In the genomic region with DNA sequence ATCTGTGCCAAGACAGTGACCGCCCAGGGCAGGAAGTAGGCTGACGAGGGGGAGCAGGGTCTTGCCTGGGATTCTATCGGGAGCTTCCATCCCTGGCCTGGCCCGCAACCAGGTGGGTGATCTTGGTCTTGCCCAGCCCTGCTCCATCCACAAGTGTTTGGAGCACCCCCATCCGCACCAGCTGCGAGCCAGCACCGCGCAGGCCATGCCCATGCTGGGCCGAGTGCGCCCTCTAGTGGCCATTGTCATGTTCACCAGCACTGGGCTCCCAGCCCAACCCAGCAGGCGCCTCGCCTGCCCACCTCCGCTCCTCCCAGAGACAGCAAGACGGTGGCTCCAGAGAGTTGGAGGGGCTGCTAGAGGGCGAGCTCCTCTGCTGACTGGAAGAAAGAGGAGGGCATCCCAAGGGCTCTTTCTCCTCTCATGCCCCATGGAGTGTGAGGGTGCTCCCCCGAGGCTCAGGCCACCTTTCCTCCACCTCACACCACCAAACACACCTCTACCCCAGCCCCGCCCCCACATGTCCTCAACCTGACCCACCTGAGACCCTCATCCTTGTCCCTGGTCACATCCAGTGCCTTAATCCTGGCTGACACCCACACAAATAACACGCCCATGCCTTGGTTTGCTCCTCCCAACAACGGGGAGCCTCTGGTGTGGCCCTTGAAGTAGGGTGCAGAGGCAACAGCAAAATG, we compare ENCODE assay signal across 8 cellular contexts. TPM values are rescaled to one million over a fixed set of nuclear protein-coding genes. Genes with fewer than 3 reads are reported as not detected.
DNase-seq lines count a peak whose midpoint lies in the region; ATAC-seq, FAIRE-seq and TF ChIP-seq lines count a peak whose summit lies in the region.

No MANE protein-coding gene starts in this region.

- H3K27ac ChIP-seq in SK-N-MC (no peak overlapping the region), pancreas (no peak overlapping the region), upper lobe of right lung (no peak overlapping the region)

- no peak overlapping the region for H3K9ac ChIP-seq in SK-N-MC (ENCODE audit: insufficient read length)

- ATAC-seq in GM21825 (IDR thresholded peaks at IDR 0.05; ENCODE audit: unreplicated experiment) (peak; percentile 88), pancreas (peak; percentile 91 to 95 (median 94)), upper lobe of right lung (peak; percentile 95)

- DNase-seq in ELF-1 (ENCODE audit: low read depth, low spot score) (peak; percentile 93), LoVo (ENCODE audit: low spot score) (peak; percentile 57), SK-N-MC (ENCODE audit: low read depth, low spot score) (peak; percentile 5), glomerular visceral epithelial cell (ENCODE audit: extremely low spot score) (peak; percentile 58), pancreas (peak; percentile 60 to 95 (median 86)), upper lobe of right lung (peak; percentile 87)
- DNase-seq in activated naive CD4-positive, alpha-beta T cell (lab: John Stamatoyannopoulos, UW): peak; percentile 47 to 80 (median 78)

- FAIRE-seq in pancreas (lab: Jason Lieb, UNC): no peak

- intact Hi-C loops in pancreas (cut with DNase I) (no loop called here), upper lobe of right lung (cut with DNase I) (no loop called here)

- no peaks in the 10 kb centered on the region for H3K9me3 ChIP-seq in SK-N-MC (ENCODE audit: low read depth, low read length)
- no peaks in the 10 kb centered on the region for H3K9me3 ChIP-seq in pancreas
- H3K9me3 ChIP-seq in upper lobe of right lung: no peaks in the 10 kb centered on the region

- H3K4me1 ChIP-seq in pancreas (no peaks in the 10 kb centered on the region), upper lobe of right lung (no peaks in the 10 kb centered on the region)

- WGBS in pancreas, 2 donors: 17 to 19% methylated on average over 16 to 19 of the region's 19 CpGs

- no peaks in the 10 kb centered on the region for H3K36me3 ChIP-seq in SK-N-MC (ENCODE audit: insufficient read depth, low read length)
- no peaks in the 10 kb centered on the region for H3K36me3 ChIP-seq in pancreas
- no peaks in the 10 kb centered on the region for H3K36me3 ChIP-seq in upper lobe of right lung

- H3K4me3 ChIP-seq in SK-N-MC (no peak overlapping the region), pancreas (no peak overlapping the region), upper lobe of right lung (no peak overlapping the region)

- H3K27me3 ChIP-seq in pancreas: no peaks in the 10 kb centered on the region
- no peaks in the 10 kb centered on the region for H3K27me3 ChIP-seq in upper lobe of right lung

- TF ChIP-seq CTCF in pancreas (IDR thresholded peaks at IDR 0.05) (peak; percentile 88 to 93 (median 91)), upper lobe of right lung (IDR thresholded peaks at IDR 0.05) (peak; percentile 82)

RNA-seq across cellular contexts. Expression of gene ATP2B3, which starts 9.8 kb away (rescaled TPM):
- total RNA-seq in pancreas: under 1 TPM in 4 of 6 donors, not detected in 2; 0.03 to 0.06 (median 0.04) TPM
- polyA plus RNA-seq in pancreas: under 1 TPM; 0.04 to 0.12 TPM
- not detected for total RNA-seq in upper lobe of right lung

RNA-seq across cellular contexts. Expression of gene BGN, which starts 12.9 kb away (rescaled TPM):
- total RNA-seq in pancreas (100 to 1,000 TPM in 1 of 6 donors, 10 to 100 TPM in 2, 1 to 10 TPM in 3; 4.0 to 113 (median 15.0) TPM), upper lobe of right lung (205 TPM)
- polyA plus RNA-seq in pancreas: 10 to 100 TPM; 20.2 to 24.5 TPM

RNA-seq across cellular contexts. Expression of gene HAUS7, which starts 37.3 kb away (rescaled TPM):
- 10 to 100 TPM in 1 of 6 donors, 1 to 10 TPM in 5; 4.9 to 12.0 (median 8.7) TPM for total RNA-seq in pancreas
- polyA plus RNA-seq in pancreas: 10 to 100 TPM; 37.6 to 44.1 TPM
- total RNA-seq in upper lobe of right lung: 23.0 TPM

Comparison
In these comparisons a context has a peak if more than half of its experiments do, and no peak if none do; other contexts are left out.
1. DNase-seq: peak in every context shown above with its lines; median percentile 93 in ELF-1; 87 in upper lobe of right lung; 86 in pancreas; 78 in activated naive CD4-positive, alpha-beta T cell; 58 in glomerular visceral epithelial cell; 57 in LoVo; 5 in SK-N-MC.